In the genomic region with DNA sequence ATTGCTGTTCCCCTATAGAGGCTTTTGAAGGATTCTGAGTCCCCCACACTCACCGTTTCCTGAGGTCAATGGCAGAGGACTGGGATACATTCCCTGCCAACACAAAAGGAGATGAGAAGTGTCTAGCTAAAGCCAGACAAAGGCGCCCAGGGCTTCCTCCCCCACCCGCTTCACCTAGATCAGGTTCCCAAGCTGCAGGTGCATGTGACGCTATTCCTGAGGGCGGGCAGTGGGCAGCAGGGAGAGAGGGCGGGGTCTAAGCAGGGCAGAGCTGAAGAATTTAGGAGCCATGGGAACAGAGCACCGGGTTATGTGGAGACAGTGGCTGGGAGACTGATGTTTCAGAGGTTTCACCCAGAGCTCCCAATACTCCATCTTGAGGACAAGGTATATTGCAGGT, we compare ENCODE assay signal across 2 cellular contexts.
TF ChIP-seq lines count a peak whose summit lies in the region.

No MANE protein-coding gene starts in this region.

TF ChIP-seq in IMR-90, 13 proteins besides CTCF, POLR2A, EP300 and RAD21:
- TF ChIP-seq MXI1 (IDR thresholded peaks at IDR 0.05; ENCODE audit: borderline replicate concordance, low read depth, low read length) (no peak), NFE2L2 (IDR thresholded peaks at IDR 0.05; ENCODE audit: low read depth, low read length) (no peak), FOS (IDR thresholded peaks at IDR 0.05; ENCODE audit: low read depth, low read length) (no peak), SMC3 (IDR thresholded peaks at IDR 0.05; ENCODE audit: low read depth, low read length) (no peak), MAZ (IDR thresholded peaks at IDR 0.05; ENCODE audit: borderline replicate concordance, low read depth, low read length) (no peak), CHD1 (IDR thresholded peaks at IDR 0.05; ENCODE audit: low read depth, low read length) (no peak), BHLHE40 (IDR thresholded peaks at IDR 0.05; ENCODE audit: low read depth, low read length) (no peak), CEBPB (IDR thresholded peaks at IDR 0.05; ENCODE audit: low read depth, low read length) (no peak), MAFK (IDR thresholded peaks at IDR 0.05; ENCODE audit: low read depth, low read length) (no peak), RFX5 (IDR thresholded peaks at IDR 0.05; ENCODE audit: low read depth, low read length) (no peak), RCOR1 (IDR thresholded peaks at IDR 0.05; ENCODE audit: insufficient replicate concordance, low read length) (no peak), ELK1 (IDR thresholded peaks at IDR 0.05; ENCODE audit: borderline replicate concordance, low read depth, low read length) (no peak)
- TF ChIP-seq, protein P1, sequence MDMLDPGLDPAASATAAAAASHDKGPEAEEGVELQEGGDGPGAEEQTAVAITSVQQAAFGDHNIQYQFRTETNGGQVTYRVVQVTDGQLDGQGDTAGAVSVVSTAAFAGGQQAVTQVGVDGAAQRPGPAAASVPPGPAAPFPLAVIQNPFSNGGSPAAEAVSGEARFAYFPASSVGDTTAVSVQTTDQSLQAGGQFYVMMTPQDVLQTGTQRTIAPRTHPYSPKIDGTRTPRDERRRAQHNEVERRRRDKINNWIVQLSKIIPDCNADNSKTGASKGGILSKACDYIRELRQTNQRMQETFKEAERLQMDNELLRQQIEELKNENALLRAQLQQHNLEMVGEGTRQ (IDR thresholded peaks at IDR 0.05; ENCODE audit: low read depth, low read length), result no peak

TF ChIP-seq in SK-N-SH treated with all-trans-retinoic acid at 6 μM for 48 hours, 23 proteins besides CTCF, POLR2A, EP300 and RAD21 (continued from another document):
- TF ChIP-seq ZFP3 (CRISPR knock-in tag; IDR thresholded peaks at IDR 0.05) (no peak), ESRRG (CRISPR knock-in tag; IDR thresholded peaks at IDR 0.05) (no peak), ZFP30 (CRISPR knock-in tag; IDR thresholded peaks at IDR 0.05) (no peak), BACH2 (CRISPR knock-in tag; IDR thresholded peaks at IDR 0.05; ENCODE audit: borderline replicate concordance) (no peak), RARB (CRISPR knock-in tag; IDR thresholded peaks at IDR 0.05) (no peak), PPARA (CRISPR knock-in tag; IDR thresholded peaks at IDR 0.05; ENCODE audit: borderline replicate concordance) (no peak), GLIS3 (CRISPR knock-in tag; IDR thresholded peaks at IDR 0.05) (no peak), PATZ1 (CRISPR knock-in tag; IDR thresholded peaks at IDR 0.05; ENCODE audit: borderline replicate concordance) (no peak), CSDC2 (CRISPR knock-in tag; IDR thresholded peaks at IDR 0.05) (no peak), ARNTL (CRISPR knock-in tag; IDR thresholded peaks at IDR 0.05; ENCODE audit: borderline replicate concordance, low read depth) (no peak), OSR1 (CRISPR knock-in tag; IDR thresholded peaks at IDR 0.05) (no peak)
- TF ChIP-seq, protein P2, sequence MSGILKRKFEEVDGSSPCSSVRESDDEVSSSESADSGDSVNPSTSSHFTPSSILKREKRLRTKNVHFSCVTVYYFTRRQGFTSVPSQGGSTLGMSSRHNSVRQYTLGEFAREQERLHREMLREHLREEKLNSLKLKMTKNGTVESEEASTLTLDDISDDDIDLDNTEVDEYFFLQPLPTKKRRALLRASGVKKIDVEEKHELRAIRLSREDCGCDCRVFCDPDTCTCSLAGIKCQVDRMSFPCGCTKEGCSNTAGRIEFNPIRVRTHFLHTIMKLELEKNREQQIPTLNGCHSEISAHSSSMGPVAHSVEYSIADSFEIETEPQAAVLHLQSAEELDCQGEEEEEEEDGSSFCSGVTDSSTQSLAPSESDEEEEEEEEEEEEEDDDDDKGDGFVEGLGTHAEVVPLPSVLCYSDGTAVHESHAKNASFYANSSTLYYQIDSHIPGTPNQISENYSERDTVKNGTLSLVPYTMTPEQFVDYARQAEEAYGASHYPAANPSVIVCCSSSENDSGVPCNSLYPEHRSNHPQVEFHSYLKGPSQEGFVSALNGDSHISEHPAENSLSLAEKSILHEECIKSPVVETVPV (CRISPR knock-in tag; IDR thresholded peaks at IDR 0.05), result no peak
- TF ChIP-seq, protein P3, sequence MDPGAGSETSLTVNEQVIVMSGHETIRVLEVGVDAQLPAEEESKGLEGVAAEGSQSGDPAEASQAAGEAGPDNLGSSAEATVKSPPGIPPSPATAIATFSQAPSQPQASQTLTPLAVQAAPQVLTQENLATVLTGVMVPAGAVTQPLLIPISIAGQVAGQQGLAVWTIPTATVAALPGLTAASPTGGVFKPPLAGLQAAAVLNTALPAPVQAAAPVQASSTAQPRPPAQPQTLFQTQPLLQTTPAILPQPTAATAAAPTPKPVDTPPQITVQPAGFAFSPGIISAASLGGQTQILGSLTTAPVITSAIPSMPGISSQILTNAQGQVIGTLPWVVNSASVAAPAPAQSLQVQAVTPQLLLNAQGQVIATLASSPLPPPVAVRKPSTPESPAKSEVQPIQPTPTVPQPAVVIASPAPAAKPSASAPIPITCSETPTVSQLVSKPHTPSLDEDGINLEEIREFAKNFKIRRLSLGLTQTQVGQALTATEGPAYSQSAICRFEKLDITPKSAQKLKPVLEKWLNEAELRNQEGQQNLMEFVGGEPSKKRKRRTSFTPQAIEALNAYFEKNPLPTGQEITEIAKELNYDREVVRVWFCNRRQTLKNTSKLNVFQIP (CRISPR knock-in tag; IDR thresholded peaks at IDR 0.05; ENCODE audit: borderline replicate concordance, low read depth), result no peak
- TF ChIP-seq, protein P4, sequence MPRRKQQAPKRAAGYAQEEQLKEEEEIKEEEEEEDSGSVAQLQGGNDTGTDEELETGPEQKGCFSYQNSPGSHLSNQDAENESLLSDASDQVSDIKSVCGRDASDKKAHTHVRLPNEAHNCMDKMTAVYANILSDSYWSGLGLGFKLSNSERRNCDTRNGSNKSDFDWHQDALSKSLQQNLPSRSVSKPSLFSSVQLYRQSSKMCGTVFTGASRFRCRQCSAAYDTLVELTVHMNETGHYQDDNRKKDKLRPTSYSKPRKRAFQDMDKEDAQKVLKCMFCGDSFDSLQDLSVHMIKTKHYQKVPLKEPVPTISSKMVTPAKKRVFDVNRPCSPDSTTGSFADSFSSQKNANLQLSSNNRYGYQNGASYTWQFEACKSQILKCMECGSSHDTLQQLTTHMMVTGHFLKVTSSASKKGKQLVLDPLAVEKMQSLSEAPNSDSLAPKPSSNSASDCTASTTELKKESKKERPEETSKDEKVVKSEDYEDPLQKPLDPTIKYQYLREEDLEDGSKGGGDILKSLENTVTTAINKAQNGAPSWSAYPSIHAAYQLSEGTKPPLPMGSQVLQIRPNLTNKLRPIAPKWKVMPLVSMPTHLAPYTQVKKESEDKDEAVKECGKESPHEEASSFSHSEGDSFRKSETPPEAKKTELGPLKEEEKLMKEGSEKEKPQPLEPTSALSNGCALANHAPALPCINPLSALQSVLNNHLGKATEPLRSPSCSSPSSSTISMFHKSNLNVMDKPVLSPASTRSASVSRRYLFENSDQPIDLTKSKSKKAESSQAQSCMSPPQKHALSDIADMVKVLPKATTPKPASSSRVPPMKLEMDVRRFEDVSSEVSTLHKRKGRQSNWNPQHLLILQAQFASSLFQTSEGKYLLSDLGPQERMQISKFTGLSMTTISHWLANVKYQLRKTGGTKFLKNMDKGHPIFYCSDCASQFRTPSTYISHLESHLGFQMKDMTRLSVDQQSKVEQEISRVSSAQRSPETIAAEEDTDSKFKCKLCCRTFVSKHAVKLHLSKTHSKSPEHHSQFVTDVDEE (CRISPR knock-in tag; IDR thresholded peaks at IDR 0.05), result no peak
- TF ChIP-seq, protein P5, sequence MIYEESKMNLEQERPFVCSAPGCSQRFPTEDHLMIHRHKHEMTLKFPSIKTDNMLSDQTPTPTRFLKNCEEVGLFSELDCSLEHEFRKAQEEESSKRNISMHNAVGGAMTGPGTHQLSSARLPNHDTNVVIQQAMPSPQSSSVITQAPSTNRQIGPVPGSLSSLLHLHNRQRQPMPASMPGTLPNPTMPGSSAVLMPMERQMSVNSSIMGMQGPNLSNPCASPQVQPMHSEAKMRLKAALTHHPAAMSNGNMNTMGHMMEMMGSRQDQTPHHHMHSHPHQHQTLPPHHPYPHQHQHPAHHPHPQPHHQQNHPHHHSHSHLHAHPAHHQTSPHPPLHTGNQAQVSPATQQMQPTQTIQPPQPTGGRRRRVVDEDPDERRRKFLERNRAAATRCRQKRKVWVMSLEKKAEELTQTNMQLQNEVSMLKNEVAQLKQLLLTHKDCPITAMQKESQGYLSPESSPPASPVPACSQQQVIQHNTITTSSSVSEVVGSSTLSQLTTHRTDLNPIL (CRISPR knock-in tag; IDR thresholded peaks at IDR 0.05; ENCODE audit: low read depth), result no peak
